Comparison of ENCODE assay signal across 1 cellular context in the genomic region with DNA sequence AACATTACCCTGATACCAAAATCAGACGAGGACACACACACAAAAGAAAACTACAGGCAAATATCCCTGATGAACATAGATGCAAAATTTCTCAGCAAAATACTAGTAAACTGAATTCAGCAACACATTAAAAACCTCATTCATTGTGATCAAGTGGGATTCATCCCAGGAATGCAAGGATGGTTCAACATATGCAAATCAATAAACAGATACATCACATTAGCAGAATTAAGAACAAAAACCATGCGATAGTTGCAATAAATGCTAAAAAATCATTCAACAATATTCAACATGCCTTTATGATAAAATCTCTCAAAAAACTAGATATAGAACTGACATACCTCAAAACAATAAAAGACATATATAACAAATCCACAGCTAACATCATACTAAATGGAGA.
A peak's percentile ranks its signal among the peaks of the same experiment; 100 is the strongest.
TF ChIP-seq lines count a peak whose summit lies in the region.

No MANE protein-coding gene starts in this region.

TF ChIP-seq in K562, 482 proteins besides CTCF, POLR2A, EP300 and RAD21 (continued from another document):
- TF ChIP-seq, protein P1, sequence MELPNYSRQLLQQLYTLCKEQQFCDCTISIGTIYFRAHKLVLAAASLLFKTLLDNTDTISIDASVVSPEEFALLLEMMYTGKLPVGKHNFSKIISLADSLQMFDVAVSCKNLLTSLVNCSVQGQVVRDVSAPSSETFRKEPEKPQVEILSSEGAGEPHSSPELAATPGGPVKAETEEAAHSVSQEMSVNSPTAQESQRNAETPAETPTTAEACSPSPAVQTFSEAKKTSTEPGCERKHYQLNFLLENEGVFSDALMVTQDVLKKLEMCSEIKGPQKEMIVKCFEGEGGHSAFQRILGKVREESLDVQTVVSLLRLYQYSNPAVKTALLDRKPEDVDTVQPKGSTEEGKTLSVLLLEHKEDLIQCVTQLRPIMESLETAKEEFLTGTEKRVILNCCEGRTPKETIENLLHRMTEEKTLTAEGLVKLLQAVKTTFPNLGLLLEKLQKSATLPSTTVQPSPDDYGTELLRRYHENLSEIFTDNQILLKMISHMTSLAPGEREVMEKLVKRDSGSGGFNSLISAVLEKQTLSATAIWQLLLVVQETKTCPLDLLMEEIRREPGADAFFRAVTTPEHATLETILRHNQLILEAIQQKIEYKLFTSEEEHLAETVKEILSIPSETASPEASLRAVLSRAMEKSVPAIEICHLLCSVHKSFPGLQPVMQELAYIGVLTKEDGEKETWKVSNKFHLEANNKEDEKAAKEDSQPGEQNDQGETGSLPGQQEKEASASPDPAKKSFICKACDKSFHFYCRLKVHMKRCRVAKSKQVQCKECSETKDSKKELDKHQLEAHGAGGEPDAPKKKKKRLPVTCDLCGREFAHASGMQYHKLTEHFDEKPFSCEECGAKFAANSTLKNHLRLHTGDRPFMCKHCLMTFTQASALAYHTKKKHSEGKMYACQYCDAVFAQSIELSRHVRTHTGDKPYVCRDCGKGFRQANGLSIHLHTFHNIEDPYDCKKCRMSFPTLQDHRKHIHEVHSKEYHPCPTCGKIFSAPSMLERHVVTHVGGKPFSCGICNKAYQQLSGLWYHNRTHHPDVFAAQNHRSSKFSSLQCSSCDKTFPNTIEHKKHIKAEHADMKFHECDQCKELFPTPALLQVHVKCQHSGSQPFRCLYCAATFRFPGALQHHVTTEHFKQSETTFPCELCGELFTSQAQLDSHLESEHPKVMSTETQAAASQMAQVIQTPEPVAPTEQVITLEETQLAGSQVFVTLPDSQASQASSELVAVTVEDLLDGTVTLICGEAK (IDR thresholded peaks at IDR 0.05) = no peak
- TF ChIP-seq, protein P1 (CRISPR knock-in tag; IDR thresholded peaks at IDR 0.05) = no peak
- TF ChIP-seq TARDBP (IDR thresholded peaks at IDR 0.05) (no peak), ZNF408 (CRISPR knock-in tag; IDR thresholded peaks at IDR 0.05; ENCODE audit: low read depth) (no peak), MAFF (IDR thresholded peaks at IDR 0.05; ENCODE audit: low read length) (no peak), TRIM28 (IDR thresholded peaks at IDR 0.05) (no peak), ZNF324 (CRISPR knock-in tag; IDR thresholded peaks at IDR 0.05) (peak; percentile 93)
- TF ChIP-seq, protein P2, sequence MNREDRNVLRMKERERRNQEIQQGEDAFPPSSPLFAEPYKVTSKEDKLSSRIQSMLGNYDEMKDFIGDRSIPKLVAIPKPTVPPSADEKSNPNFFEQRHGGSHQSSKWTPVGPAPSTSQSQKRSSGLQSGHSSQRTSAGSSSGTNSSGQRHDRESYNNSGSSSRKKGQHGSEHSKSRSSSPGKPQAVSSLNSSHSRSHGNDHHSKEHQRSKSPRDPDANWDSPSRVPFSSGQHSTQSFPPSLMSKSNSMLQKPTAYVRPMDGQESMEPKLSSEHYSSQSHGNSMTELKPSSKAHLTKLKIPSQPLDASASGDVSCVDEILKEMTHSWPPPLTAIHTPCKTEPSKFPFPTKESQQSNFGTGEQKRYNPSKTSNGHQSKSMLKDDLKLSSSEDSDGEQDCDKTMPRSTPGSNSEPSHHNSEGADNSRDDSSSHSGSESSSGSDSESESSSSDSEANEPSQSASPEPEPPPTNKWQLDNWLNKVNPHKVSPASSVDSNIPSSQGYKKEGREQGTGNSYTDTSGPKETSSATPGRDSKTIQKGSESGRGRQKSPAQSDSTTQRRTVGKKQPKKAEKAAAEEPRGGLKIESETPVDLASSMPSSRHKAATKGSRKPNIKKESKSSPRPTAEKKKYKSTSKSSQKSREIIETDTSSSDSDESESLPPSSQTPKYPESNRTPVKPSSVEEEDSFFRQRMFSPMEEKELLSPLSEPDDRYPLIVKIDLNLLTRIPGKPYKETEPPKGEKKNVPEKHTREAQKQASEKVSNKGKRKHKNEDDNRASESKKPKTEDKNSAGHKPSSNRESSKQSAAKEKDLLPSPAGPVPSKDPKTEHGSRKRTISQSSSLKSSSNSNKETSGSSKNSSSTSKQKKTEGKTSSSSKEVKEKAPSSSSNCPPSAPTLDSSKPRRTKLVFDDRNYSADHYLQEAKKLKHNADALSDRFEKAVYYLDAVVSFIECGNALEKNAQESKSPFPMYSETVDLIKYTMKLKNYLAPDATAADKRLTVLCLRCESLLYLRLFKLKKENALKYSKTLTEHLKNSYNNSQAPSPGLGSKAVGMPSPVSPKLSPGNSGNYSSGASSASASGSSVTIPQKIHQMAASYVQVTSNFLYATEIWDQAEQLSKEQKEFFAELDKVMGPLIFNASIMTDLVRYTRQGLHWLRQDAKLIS (CRISPR knock-in tag; IDR thresholded peaks at IDR 0.05) = no peak
TF ChIP-seq in K562: peak in this region for 2.
